10 cellular contexts compared by ENCODE assay signal in the genomic region with DNA sequence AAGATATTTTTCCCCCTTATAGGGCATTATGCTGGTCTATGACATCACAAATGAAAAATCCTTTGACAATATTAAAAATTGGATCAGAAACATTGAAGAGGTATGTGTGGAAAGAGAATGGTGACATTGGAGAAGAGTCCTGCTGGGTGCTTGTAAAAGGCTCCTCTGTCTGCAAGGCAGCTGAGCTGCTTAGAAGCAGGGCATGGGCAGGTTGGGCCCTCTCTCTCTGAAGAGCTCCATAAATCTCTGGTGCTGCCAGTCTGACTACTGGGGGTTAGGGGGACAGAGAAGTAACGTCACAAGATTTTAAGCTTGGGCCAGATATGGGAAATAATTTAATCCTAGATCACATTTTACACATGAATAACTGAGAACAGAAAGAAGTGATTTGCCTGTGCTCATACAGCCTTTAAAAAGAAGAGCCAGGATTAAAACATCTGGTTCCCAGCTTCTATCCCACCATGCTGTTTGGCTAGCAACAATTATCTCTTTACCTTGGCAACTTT. TPM values are rescaled to one million over a fixed set of nuclear protein-coding genes. Genes with fewer than 3 reads are reported as not detected.
A peak's percentile ranks its signal among the peaks of the same experiment; 100 is the strongest.
DNase-seq lines count a peak whose midpoint lies in the region; ATAC-seq and TF ChIP-seq lines count a peak whose summit lies in the region.
"Had no signal": no experiment of that assay in that cellular context is flagged by ENCODE, and none has a peak within 500 bp of the region (broad histone marks: within the 10 kb centered on the region; RNA-seq: fewer than 3 reads in every experiment).

No MANE protein-coding gene starts in this region.

- peaks cover 8% of the 10 kb centered on the region for H3K4me1 Mint-ChIP-seq in activated CD4-positive, alpha-beta T cell treated with anti-CD3 and anti-CD28 coated beads, Interleukin-2, amount 10 ng/mL, durations not matched to agents 24 days and 14 days
- peaks cover 28% of the 10 kb centered on the region for H3K4me1 Mint-ChIP-seq in progenitor cell of endocrine pancreas (ENCODE audit: low read depth)

- H3K27ac Mint-ChIP-seq in activated CD4-positive, alpha-beta T cell treated with anti-CD3 and anti-CD28 coated beads, Interleukin-2, amount 10 ng/mL, durations not matched to agents 24 days and 14 days = peak overlapping the region; percentile 15
- peak overlapping the region; percentile 84 for H3K27ac Mint-ChIP-seq in progenitor cell of endocrine pancreas

- H3K4me1 ChIP-seq in SJCRH30 (peaks cover 26% of the 10 kb centered on the region), iPS-20b (ENCODE audit: insufficient read depth, low read length) (peaks cover 22% of the 10 kb centered on the region), esophagus muscularis mucosa (peaks cover 0 to 9% (median 4%) of the 10 kb centered on the region in 4 donors)

- no peak overlapping the region for H3K4me3 ChIP-seq in SJCRH30
- H3K4me3 ChIP-seq in iPS-20b (ENCODE audit: low read length) = peak overlapping the region; percentile 36; the same call in 1 of the 2 replicates
- H3K4me3 ChIP-seq in esophagus muscularis mucosa = no peak overlapping the region

- 84% methylated on average over 1 of the region's 1 CpG for WGBS in esophagus muscularis mucosa

- no peaks in the 10 kb centered on the region for H3K27me3 Mint-ChIP-seq in activated CD4-positive, alpha-beta T cell treated with anti-CD3 and anti-CD28 coated beads, Interleukin-2, amount 10 ng/mL, durations not matched to agents 24 days and 14 days
- H3K27me3 Mint-ChIP-seq in progenitor cell of endocrine pancreas = no peaks in the 10 kb centered on the region

- no peak for TF ChIP-seq CTCF in progenitor cell of endocrine pancreas (IDR thresholded peaks at IDR 0.05; ENCODE audit: unreplicated experiment)
- no peak for TF ChIP-seq CTCF in esophagus muscularis mucosa (IDR thresholded peaks at IDR 0.05)

- H3K27me3 ChIP-seq in SJCRH30 (no peaks in the 10 kb centered on the region), iPS-20b (ENCODE audit: insufficient read depth, low read length) (no peaks in the 10 kb centered on the region), esophagus muscularis mucosa (no peaks in the 10 kb centered on the region)

- ATAC-seq in GM18511 (IDR thresholded peaks at IDR 0.05; ENCODE audit: unreplicated experiment) = no peak
- ATAC-seq in HG03159 (IDR thresholded peaks at IDR 0.05; ENCODE audit: unreplicated experiment) = no peak

- H3K36me3 Mint-ChIP-seq in activated CD4-positive, alpha-beta T cell treated with anti-CD3 and anti-CD28 coated beads, Interleukin-2, amount 10 ng/mL, durations not matched to agents 24 days and 14 days (ENCODE audit: low read depth) = peaks cover 69% of the 10 kb centered on the region
- peaks cover 12% of the 10 kb centered on the region for H3K36me3 Mint-ChIP-seq in progenitor cell of endocrine pancreas (ENCODE audit: insufficient read depth)

- no peaks in the 10 kb centered on the region for H3K9me3 ChIP-seq in SJCRH30 (replicated peaks)
- H3K9me3 ChIP-seq in iPS-20b (ENCODE audit: insufficient read depth, low read depth, low read length) = peaks cover 6% of the 10 kb centered on the region; the same call in 1 of the 2 replicates
- H3K9me3 ChIP-seq in esophagus muscularis mucosa = no peaks in the 10 kb centered on the region

- peak overlapping the region; percentile 43; the same call in 1 of the 2 replicates for H3K9ac ChIP-seq in iPS-20b (ENCODE audit: low read depth, low read length)

- H3K27ac ChIP-seq in SJCRH30 = no peak overlapping the region
- peak overlapping the region; percentile 40 for H3K27ac ChIP-seq in iPS-20b (ENCODE audit: low read length)
- peak overlapping the region in 1 of 4 donors; percentile 5 for H3K27ac ChIP-seq in esophagus muscularis mucosa (replicated peaks in 1 of 4)

- peaks cover 9% of the 10 kb centered on the region for H3K36me3 ChIP-seq in SJCRH30
- peaks cover 23% of the 10 kb centered on the region for H3K36me3 ChIP-seq in iPS-20b (ENCODE audit: insufficient read depth, low read depth, low read length)
- peaks cover 0 to 42% (median 20%) of the 10 kb centered on the region in 4 donors for H3K36me3 ChIP-seq in esophagus muscularis mucosa

- no peak for TF ChIP-seq POLR2A in esophagus muscularis mucosa (IDR thresholded peaks at IDR 0.05; ENCODE audit: low read depth)

- intact Hi-C loops in activated CD4-positive, alpha-beta T cell treated with anti-CD3 and anti-CD28 coated beads, Interleukin-2, amount 10 ng/mL, durations not matched to agents 24 days and 14 days (cut with micrococcal nuclease) = no loop called here
- intact Hi-C loops in esophagus muscularis mucosa (cut with DNase I) = no loop called here

- no peak for DNase-seq in activated CD4-positive, alpha-beta T cell treated with anti-CD3 and anti-CD28 coated beads, Interleukin-2, amount 10 ng/mL, durations not matched to agents 24 days and 14 days
- DNase-seq in activated CD4-positive, alpha-beta T cell treated with anti-CD3 and anti-CD28 coated beads, Interleukin-2, amount 50 U/mL, for 4 hours = no peak
- peak; percentile 14 to 41 for DNase-seq in SJCRH30
- no peak for DNase-seq in progenitor cell of endocrine pancreas (ENCODE audit: low spot score, unreplicated experiment)
- DNase-seq in esophagus muscularis mucosa (ENCODE audit: extremely low spot score) = no peak
- DNase-seq: activated CD4-positive, CD25-positive, alpha-beta regulatory T cell treated with anti-CD3 and anti-CD28 coated beads, Interleukin-2, amount 50 U/mL, for 72 hours; NCI-H1930 had no signal

- TF ChIP-seq EP300 in esophagus muscularis mucosa (IDR thresholded peaks at IDR 0.05) = no peak

- no peaks in the 10 kb centered on the region for H3K9me3 Mint-ChIP-seq in activated CD4-positive, alpha-beta T cell treated with anti-CD3 and anti-CD28 coated beads, Interleukin-2, amount 10 ng/mL, durations not matched to agents 24 days and 14 days
- H3K9me3 Mint-ChIP-seq in progenitor cell of endocrine pancreas (ENCODE audit: low read depth) = no peaks in the 10 kb centered on the region

- H3K4me3 Mint-ChIP-seq in activated CD4-positive, alpha-beta T cell treated with anti-CD3 and anti-CD28 coated beads, Interleukin-2, amount 10 ng/mL, durations not matched to agents 24 days and 14 days = no peak overlapping the region
- no peak overlapping the region for H3K4me3 Mint-ChIP-seq in progenitor cell of endocrine pancreas (ENCODE audit: low read depth)

RNA-seq across cellular contexts. Expression of a gene that starts 21.9 kb away (rescaled TPM):
- 3.7 and 3.8 TPM in 2 replicates for total RNA-seq in activated CD4-positive, alpha-beta T cell treated with anti-CD3 and anti-CD28 coated beads, Interleukin-2, amount 10 ng/mL, durations not matched to agents 24 days and 14 days
- 13.3 and 15.2 TPM in 2 replicates for total RNA-seq in SJCRH30 (2014; rRNA removed; shearing (Covaris generic))
- total RNA-seq in progenitor cell of endocrine pancreas (17.6 and 19.8 TPM in 2 replicates), esophagus muscularis mucosa (1 to 10 TPM; 7.5 to 9.4 (median 8.9) TPM)

Comparison
In these comparisons a context has a peak if more than half of its experiments do, and no peak if none do; other contexts are left out.
1. DNase-seq: peak in SJCRH30 (2 of 2); none in activated CD4-positive, alpha-beta T cell treated with anti-CD3 and anti-CD28 coated beads, Interleukin-2, amount 10 ng/mL, durations not matched to agents 24 days and 14 days (single experiment), activated CD4-positive, alpha-beta T cell treated with anti-CD3 and anti-CD28 coated beads, Interleukin-2, amount 50 U/mL, for 4 hours (0 of 2), progenitor cell of endocrine pancreas (single experiment) and esophagus muscularis mucosa (single experiment).